Comparison of ENCODE assay signal across 8 cellular contexts in the genomic region with DNA sequence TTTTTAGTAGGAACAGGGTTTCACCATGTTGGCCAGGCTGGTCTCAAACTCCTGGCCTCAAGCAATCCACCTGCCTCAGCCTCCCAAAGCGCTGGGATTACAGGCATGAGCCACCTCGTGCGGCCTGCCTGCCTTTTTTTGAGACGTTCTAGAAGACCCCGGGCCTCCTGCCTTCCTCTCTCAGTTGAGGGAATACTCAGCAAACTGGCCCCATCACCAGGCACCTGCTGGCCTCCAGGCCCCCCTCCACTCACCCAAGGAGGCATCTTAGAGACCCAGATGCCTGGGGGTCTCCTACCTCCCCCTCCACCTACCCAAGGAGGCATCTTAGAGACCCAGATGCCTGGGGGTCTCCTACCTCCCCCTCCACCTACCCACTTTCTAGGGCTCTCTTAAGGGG. TPM values are rescaled to one million over a fixed set of nuclear protein-coding genes. Genes with fewer than 3 reads are reported as not detected.
A peak's percentile ranks its signal among the peaks of the same experiment; 100 is the strongest.
DNase-seq lines count a peak whose midpoint lies in the region; ATAC-seq, FAIRE-seq and TF ChIP-seq lines count a peak whose summit lies in the region.
"Not testable (repeated sequence)": the region's sequence is repeated elsewhere in the genome, so short reads cannot be mapped to it uniquely, and the experiment has no call there.

No MANE protein-coding gene starts in this region.

- H3K4me2 ChIP-seq in A549: peak overlapping the region; percentile 76

- not testable (repeated sequence) for H3K9me3 ChIP-seq in A549; Panc1 (ENCODE audit: control insufficient read depth, insufficient read depth, low read depth, low read length); esophagus muscularis mucosa; left lung; stomach; transverse colon

- in situ Hi-C loops in Panc1 (cut with HindIII; ENCODE audit: low pct_unique_long_range_greater_than_20kb, low sequenced_read_pairs); transverse colon (cut with MboI; ENCODE audit: low pct_ligation_motif_present in 1 of 4, low pct_unique_long_range_greater_than_20kb in 1 of 4, low sequenced_read_pairs in 3 of 4): not testable (repeated sequence)

- H3K4me1 ChIP-seq in A549: peaks cover 62% of the 10 kb centered on the region
- peaks cover 48% of the 10 kb centered on the region for H3K4me1 ChIP-seq in Panc1 (ENCODE audit: control insufficient read depth, insufficient read depth, low read length)
- H3K4me1 ChIP-seq in esophagus muscularis mucosa: peaks cover 58 to 70% (median 70%) of the 10 kb centered on the region in 4 donors
- peaks cover 51 to 61% of the 10 kb centered on the region in 2 donors for H3K4me1 ChIP-seq in left lung
- H3K4me1 ChIP-seq in stomach: peaks cover 60 to 71% (median 68%) of the 10 kb centered on the region in 4 donors
- H3K4me1 ChIP-seq in transverse colon: peaks cover 51 to 68% (median 64%) of the 10 kb centered on the region in 4 donors

- POLR2A ChIA-PET in A549 (lab: Yijun Ruan, JAX) (interaction anchor here (0.6 to 2.9 kb wide), 6 partner anchors 10 to 30 kb away, joined by 3 to 20 read pairs (median 10); a partner anchor contains a TSS), Panc1 (lab: Charles Lee) (interaction anchor here (0.6 to 0.7 kb wide), 2 partner anchors 10 to 26 kb away, joined by 4 to 9 read pairs; no protein-coding TSS in a partner anchor), MCF 10A (lab: Yijun Ruan, JAX) (interaction anchor here (1.0 to 8.8 kb wide), 7 partner anchors 8 to 114 kb away, joined by 3 to 283 read pairs (median 24); a partner anchor contains a TSS)

- WGBS in A549 (ENCODE audit: missing lambda C conversion rate): 91% methylated on average over 5 of the region's 5 CpGs
- WGBS in esophagus muscularis mucosa: 80% methylated on average over 5 of the region's 5 CpGs
- WGBS in stomach, 5 donors: 76 to 87% (median 84%) methylated on average over 5 of the region's 5 CpGs
- 72% methylated on average over 5 of the region's 5 CpGs; no CpG with 5 or more reads in 1 of the 2 donors for WGBS in transverse colon (ENCODE audit: low coverage in 1 of 2), 2 donors

- H3K27ac ChIP-seq in A549 (peak overlapping the region; percentile 92 to 97), Panc1 (ENCODE audit: low read length) (peak overlapping the region; percentile 91), esophagus muscularis mucosa (replicated peaks in 1 of 4) (peak overlapping the region; percentile 93 to 100 (median 99)), left lung (peak overlapping the region; percentile 83 to 99), stomach (peak overlapping the region; percentile 6 to 99 (median 93)), transverse colon (peak overlapping the region; percentile 90 to 98 (median 92))

- not testable (repeated sequence) for BruUV-seq in Panc1 (replicated peaks; lab: Mats Ljungman, UMichigan); MCF 10A (replicated peaks; lab: Mats Ljungman, UMichigan)

- not testable (repeated sequence) for TF ChIP-seq EP300 in A549 (IDR thresholded peaks at IDR 0.05); esophagus muscularis mucosa (IDR thresholded peaks at IDR 0.05); stomach (IDR thresholded peaks at IDR 0.05); transverse colon (IDR thresholded peaks at IDR 0.05; ENCODE audit: low read depth)

- FAIRE-seq in A549 (lab: Jason Lieb, UNC): not testable (repeated sequence)

- H3K36me3 ChIP-seq in Panc1 (ENCODE audit: control insufficient read depth, insufficient read depth, low read length); esophagus muscularis mucosa; left lung; stomach; transverse colon: not testable (repeated sequence)

- not testable (repeated sequence) for TF ChIP-seq RAD21 in A549 (conservative IDR thresholded peaks at IDR 0.05 in 1 of 2, IDR thresholded peaks at IDR 0.05 in 1 of 2)

- H3K27ac Mint-ChIP-seq in MCF 10A (ENCODE audit: low read depth, unreplicated experiment) (peak overlapping the region; percentile 95), osteocyte (ENCODE audit: unreplicated experiment) (peak overlapping the region; percentile 65)

- not testable (repeated sequence) for H3K27me3 Mint-ChIP-seq in MCF 10A (ENCODE audit: insufficient read depth, unreplicated experiment); osteocyte (ENCODE audit: unreplicated experiment)

- not testable (repeated sequence) for TF ChIP-seq POLR2A in A549 (IDR thresholded peaks at IDR 0.05; ENCODE audit: low read length); esophagus muscularis mucosa (IDR thresholded peaks at IDR 0.05; ENCODE audit: low read depth); stomach (IDR thresholded peaks at IDR 0.05); transverse colon (IDR thresholded peaks at IDR 0.05)

- H3K9me3 Mint-ChIP-seq in MCF 10A (ENCODE audit: unreplicated experiment); osteocyte (ENCODE audit: unreplicated experiment): not testable (repeated sequence)

- H3K27me3 ChIP-seq in Panc1 (ENCODE audit: control insufficient read depth, insufficient read depth, low read length); esophagus muscularis mucosa; left lung; stomach; transverse colon: not testable (repeated sequence)

- H3K4me3 Mint-ChIP-seq in MCF 10A (ENCODE audit: unreplicated experiment): peak overlapping the region; percentile 78
- H3K4me3 Mint-ChIP-seq in osteocyte (ENCODE audit: unreplicated experiment): not testable (repeated sequence)

- ATAC-seq in A549, Panc1, left lung: not testable (repeated sequence)

- intact Hi-C loops in Panc1 (cut with micrococcal nuclease; ENCODE audit: unreplicated experiment); MCF 10A (cut with micrococcal nuclease); left lung (cut with DNase I); stomach (cut with DNase I; ENCODE audit: low total_unique reads); transverse colon (cut with DNase I; ENCODE audit: low total_unique reads): not testable (repeated sequence)
- intact Hi-C loops in esophagus muscularis mucosa (cut with DNase I): loop anchor here (1.0 kb wide), 1 partner anchor 21 kb away; no protein-coding TSS in a partner anchor

- H3K4me1 Mint-ChIP-seq in MCF 10A (ENCODE audit: insufficient read depth, unreplicated experiment): peaks cover 50% of the 10 kb centered on the region
- H3K4me1 Mint-ChIP-seq in osteocyte (ENCODE audit: unreplicated experiment): peaks cover 44% of the 10 kb centered on the region

- not testable (repeated sequence) for H3K4me3 ChIP-seq in A549; Panc1 (ENCODE audit: low read depth in 2 of 2, low read length in 2 of 2); esophagus muscularis mucosa; left lung; stomach; transverse colon

- CTCF ChIA-PET in A549 (lab: Yijun Ruan, JAX): interaction anchor here (1.0 to 32.9 kb wide), 7 partner anchors 14 to 115 kb away, joined by 3 to 764 read pairs (median 6); a partner anchor contains a TSS
- CTCF ChIA-PET in Panc1 (lab: Charles Lee): interaction anchor here (0.6 to 2.2 kb wide), 4 partner anchors 11 to 126 kb away, joined by 3 to 23 read pairs (median 10); no protein-coding TSS in a partner anchor
- CTCF ChIA-PET in MCF 10A (lab: Yijun Ruan, JAX): interaction anchor here (0.6 to 8.6 kb wide), 5 partner anchors 12 to 146 kb away, joined by 3 to 232 read pairs (median 41); no protein-coding TSS in a partner anchor

- not testable (repeated sequence) for TF ChIP-seq CTCF in A549 (IDR thresholded peaks at IDR 0.05); Panc1 (IDR thresholded peaks at IDR 0.05); MCF 10A (IDR thresholded peaks at IDR 0.05; ENCODE audit: unreplicated experiment); esophagus muscularis mucosa (IDR thresholded peaks at IDR 0.05); left lung (IDR thresholded peaks at IDR 0.05); osteocyte (IDR thresholded peaks at IDR 0.05); stomach (IDR thresholded peaks at IDR 0.05); transverse colon (IDR thresholded peaks at IDR 0.05)

- not testable (repeated sequence) for DNase-seq in A549 (ENCODE audit: low read depth in 1 of 2, low spot score in 1 of 2); Panc1 (ENCODE audit: low read depth, low spot score); MCF 10A (ENCODE audit: unreplicated experiment); esophagus muscularis mucosa (ENCODE audit: extremely low spot score); left lung; osteocyte (ENCODE audit: extremely low spot score, unreplicated experiment); stomach; transverse colon

- not testable (repeated sequence) for H3K36me3 Mint-ChIP-seq in MCF 10A (ENCODE audit: insufficient read depth, unreplicated experiment); osteocyte (ENCODE audit: unreplicated experiment)

RNA-seq across cellular contexts. Expression of a gene that starts 9.6 kb away (rescaled TPM):
- 185 and 209 TPM in 2 replicates for polyA plus RNA-seq in A549 (2011; rRNA removed)
- 1,409 and 1,648 TPM in 2 replicates for polyA plus RNA-seq in A549 (2012; cell fraction: cytosol; rRNA removed)
- 1,259 and 1,748 TPM in 2 replicates for polyA plus RNA-seq in A549 (2012; cell fraction: nucleus; rRNA removed)
- polyA plus RNA-seq in A549 (2017; fragmentation: RNase III; extraction: RNeasy Plus Mini Kit Qiagen cat#74134 plus additional on column Dnase treatment): 547 to 666 TPM (median 620 TPM) in 3 replicates
- 41.9 and 74.6 TPM in 2 replicates for polyA minus RNA-seq in A549 (2011; rRNA and poly(A)+ RNA removed)
- total RNA-seq in Panc1 (2021; ENCODE audit: unreplicated experiment): 422 TPM
- polyA plus RNA-seq in Panc1 (2012; ENCODE audit: insufficient read length): 1,072 TPM
- 158 and 198 TPM in 2 replicates for total RNA-seq in MCF 10A (2022)
- 1,000 to 10,000 TPM in 3 of 4 donors, 100 to 1,000 TPM in 1; 927 to 2,513 (median 1,694) TPM for total RNA-seq in esophagus muscularis mucosa
- total RNA-seq in left lung: 100 to 1,000 TPM; 482 to 951 TPM
- 251 and 252 TPM in 2 replicates for total RNA-seq in osteocyte
- 1,000 to 10,000 TPM in 1 of 5 donors, 100 to 1,000 TPM in 3, 10 to 100 TPM in 1; 21.8 to 2,022 (median 373) TPM for total RNA-seq in stomach
- polyA plus RNA-seq in stomach: 1,000 to 10,000 TPM in 1 of 3 donors, 100 to 1,000 TPM in 2; 320 to 2,297 (median 486) TPM
- 1,000 to 10,000 TPM in 1 of 4 donors, 100 to 1,000 TPM in 3; 387 to 1,086 (median 519) TPM for total RNA-seq in transverse colon
